In genomic region chr1:183942933-183943693, GRCh38 we compare ENCODE assay signal across 8 cellular contexts.
DNase-seq lines count a peak whose midpoint lies in the region; ATAC-seq and TF ChIP-seq lines count a peak whose summit lies in the region.

No MANE protein-coding gene starts in this region.

- DNase-seq in EH (ENCODE audit: low read depth) (peak; percentile 71), NCI-H69 (lab: John Stamatoyannopoulos, UW) (peak; percentile 83), choroid plexus epithelial cell (ENCODE audit: low read depth) (peak; percentile 100), sciatic nerve (ENCODE audit: low spot score) (no peak), activated gamma-delta T cell treated with Interleukin-2 at 50 U/mL for 16 hours (no peak)
- no peak for DNase-seq in activated CD4-positive, CD25-positive, alpha-beta regulatory T cell treated with anti-CD3 and anti-CD28 coated beads, Interleukin-2, amount 50 U/mL, for 72 hours
- DNase-seq in activated CD8-positive, alpha-beta memory T cell treated with anti-CD3 and anti-CD28 coated beads, Interleukin-2, amount 50 U/mL, for 48 hours = no peak

- ATAC-seq in HG02610 (IDR thresholded peaks at IDR 0.05; ENCODE audit: unreplicated experiment) (peak; percentile 79), sciatic nerve (peak; percentile 84)

- peak; percentile 49 for TF ChIP-seq CTCF in choroid plexus epithelial cell (conservative IDR thresholded peaks at IDR 0.05; ENCODE audit: low read depth, low read length)

- H3K4me3 ChIP-seq in choroid plexus epithelial cell (ENCODE audit: low read depth, low read length) = no peak overlapping the region

- intact Hi-C loops in sciatic nerve (cut with DNase I) = no loop called here

Comparison
In these comparisons a context has a peak if more than half of its experiments do, and no peak if none do; other contexts are left out.
1. DNase-seq: peak in EH (single experiment), NCI-H69 (single experiment) and choroid plexus epithelial cell (single experiment); none in sciatic nerve (single experiment), activated gamma-delta T cell treated with Interleukin-2 at 50 U/mL for 16 hours (single experiment), activated CD4-positive, CD25-positive, alpha-beta regulatory T cell treated with anti-CD3 and anti-CD28 coated beads, Interleukin-2, amount 50 U/mL, for 72 hours (single experiment) and activated CD8-positive, alpha-beta memory T cell treated with anti-CD3 and anti-CD28 coated beads, Interleukin-2, amount 50 U/mL, for 48 hours (single experiment).